ENCODE assay signal across 11 cellular contexts in the genomic region with DNA sequence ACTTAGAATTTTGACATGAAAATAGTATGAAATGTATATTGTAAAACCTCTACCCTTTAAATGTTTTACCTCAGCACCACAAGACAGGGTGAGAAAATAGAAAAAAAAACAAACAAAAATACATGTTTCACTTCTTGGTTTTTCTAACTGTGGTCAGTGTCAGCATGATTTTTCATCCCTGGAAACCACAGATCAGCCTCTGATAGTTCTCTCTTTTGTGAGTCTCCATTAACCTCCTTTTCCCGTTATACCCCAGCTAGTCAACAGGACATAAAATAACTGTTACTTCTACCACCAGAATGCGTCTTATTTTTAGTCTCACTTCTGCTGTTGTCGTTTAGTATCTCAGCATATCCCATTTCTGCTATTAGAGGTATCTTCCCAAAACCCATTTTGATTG. TPM values are rescaled to one million over a fixed set of nuclear protein-coding genes. Genes with fewer than 3 reads are reported as not detected.
DNase-seq lines count a peak whose midpoint lies in the region; ATAC-seq and TF ChIP-seq lines count a peak whose summit lies in the region.
"Had no signal": no experiment of that assay in that cellular context is flagged by ENCODE, and none has a peak within 500 bp of the region (broad histone marks: within the 10 kb centered on the region; RNA-seq: fewer than 3 reads in every experiment).

No MANE protein-coding gene starts in this region.

- ATAC-seq in GM19328 (IDR thresholded peaks at IDR 0.05; ENCODE audit: unreplicated experiment) (peak; percentile 89), HG02938 (IDR thresholded peaks at IDR 0.05; ENCODE audit: unreplicated experiment) (peak; percentile 96)
- ATAC-seq: left lobe of liver had no signal

- no peak overlapping the region for H3K4me3 ChIP-seq in SJCRH30

- no peaks in the 10 kb centered on the region for H3K4me1 ChIP-seq in SJCRH30

- intact Hi-C loops in Calu3 (cut with micrococcal nuclease; ENCODE audit: unreplicated experiment), result no loop called here

- no peaks in the 10 kb centered on the region for H3K27me3 ChIP-seq in SJCRH30

- H3K4me1 Mint-ChIP-seq in Calu3 (ENCODE audit: low read depth, unreplicated experiment), result no peaks in the 10 kb centered on the region

- H3K36me3 Mint-ChIP-seq in Calu3 (ENCODE audit: insufficient read depth, unreplicated experiment), result peaks cover 17% of the 10 kb centered on the region

- DNase-seq in NOMO-1 treated with dmso at 0.1 percent for 144 hours (lab: John Stamatoyannopoulos, UW; ENCODE audit: unreplicated experiment) (peak; percentile 36), pons (ENCODE audit: low spot score) (peak; percentile 76), activated T-cell treated with anti-CD3 and anti-CD28 coated beads for 4 hours (no peak), COLO829 (ENCODE audit: low spot score) (no peak), Calu3 (no peak), SJCRH30 (no peak)
- DNase-seq: HFFc6 had no signal

- TF ChIP-seq CTCF in Calu3 (IDR thresholded peaks at IDR 0.05; ENCODE audit: unreplicated experiment), result no peak

- H3K27ac Mint-ChIP-seq in Calu3 (ENCODE audit: unreplicated experiment), result no peak overlapping the region
- H3K27ac Mint-ChIP-seq: HFFc6 had no signal

- no peak overlapping the region for H3K27ac ChIP-seq in SJCRH30

- no peaks in the 10 kb centered on the region for H3K9me3 ChIP-seq in SJCRH30 (replicated peaks)

- no TSS peak for BruUV-seq in Calu3 (replicated peaks; lab: Mats Ljungman, UMichigan)

- no peak overlapping the region for H3K4me3 Mint-ChIP-seq in Calu3 (ENCODE audit: low read depth, unreplicated experiment)
- H3K4me3 Mint-ChIP-seq: central memory CD8-positive, alpha-beta T cell; HFFc6 had no signal

- H3K36me3 ChIP-seq in SJCRH30, result peaks cover 4% of the 10 kb centered on the region

- no peaks in the 10 kb centered on the region for H3K27me3 Mint-ChIP-seq in Calu3 (ENCODE audit: unreplicated experiment)
- H3K27me3 Mint-ChIP-seq: central memory CD8-positive, alpha-beta T cell had no signal

- CTCF ChIA-PET in Calu3 (lab: Charles Lee), result no interaction called here

- H3K9me3 Mint-ChIP-seq in Calu3 (ENCODE audit: low read depth, unreplicated experiment), result no peaks in the 10 kb centered on the region
- H3K9me3 Mint-ChIP-seq: central memory CD8-positive, alpha-beta T cell; HFFc6 had no signal

RNA-seq across cellular contexts. Expression of gene KCNMB4, which starts 48.3 kb away (rescaled TPM):
- total RNA-seq in Calu3 (2022), result 6.4 and 8.4 TPM in 2 replicates
- total RNA-seq in SJCRH30 (2014; rRNA removed; shearing (Covaris generic)), result 4.1 and 4.3 TPM in 2 replicates

Comparison
In these comparisons a context has a peak if more than half of its experiments do, and no peak if none do; other contexts are left out.
1. DNase-seq: peak in NOMO-1 treated with dmso at 0.1 percent for 144 hours (single experiment) and pons (single experiment); none in activated T-cell treated with anti-CD3 and anti-CD28 coated beads for 4 hours (single experiment), COLO829 (single experiment), Calu3 (single experiment) and SJCRH30 (0 of 2).